ENCODE assay signal across 8 cellular contexts in genomic region chr16:15856901-15857778, GRCh38. TPM values are rescaled to one million over a fixed set of nuclear protein-coding genes. Genes with fewer than 3 reads are reported as not detected.
DNase-seq lines count a peak whose midpoint lies in the region; ATAC-seq and TF ChIP-seq lines count a peak whose summit lies in the region.

Gene MYH11, minus strand, starts transcription at chr16:15857028. Its CDS starts 18,776 bp downstream, at chr16:15838252.

- TF ChIP-seq POLR2A in uterus (IDR thresholded peaks at IDR 0.05): peak; percentile 44 to 81

- H3K4me3 Mint-ChIP-seq in activated T-cell treated with anti-CD3 and anti-CD28 coated beads, Interleukin-2, amount 50 U/mL, for 24 hours: peak within 1 kb of the TSS; percentile 13

- no peaks in the 10 kb centered on the region for H3K27me3 ChIP-seq in uterus

- no peaks in the 10 kb centered on the region for H3K36me3 Mint-ChIP-seq in activated T-cell treated with anti-CD3 and anti-CD28 coated beads, Interleukin-2, amount 50 U/mL, for 24 hours (ENCODE audit: low read depth)

- ATAC-seq in mucosa of descending colon: peak; percentile 40

- no peaks in the 10 kb centered on the region for H3K9me3 ChIP-seq in mucosa of descending colon
- H3K9me3 ChIP-seq in uterus: no peaks in the 10 kb centered on the region

- H3K4me1 Mint-ChIP-seq in activated T-cell treated with anti-CD3 and anti-CD28 coated beads, Interleukin-2, amount 50 U/mL, for 24 hours (ENCODE audit: low read depth): peaks cover 8% of the 10 kb centered on the region

- peaks cover 44% of the 10 kb centered on the region for H3K27me3 Mint-ChIP-seq in activated T-cell treated with anti-CD3 and anti-CD28 coated beads, Interleukin-2, amount 50 U/mL, for 24 hours

- TF ChIP-seq CTCF in choroid plexus epithelial cell (conservative IDR thresholded peaks at IDR 0.05; ENCODE audit: low read depth, low read length) (no peak), mucosa of descending colon (IDR thresholded peaks at IDR 0.05) (no peak), uterus (IDR thresholded peaks at IDR 0.05) (peak; percentile 29 to 48 (median 38))

- peak within 1 kb of the TSS; percentile 38 for H3K4me3 ChIP-seq in choroid plexus epithelial cell (ENCODE audit: low read depth, low read length)
- H3K4me3 ChIP-seq in mucosa of descending colon: no peak within 1 kb of the TSS
- H3K4me3 ChIP-seq in uterus: peak within 1 kb of the TSS; percentile 47 to 56

- H3K27ac Mint-ChIP-seq in activated T-cell treated with anti-CD3 and anti-CD28 coated beads, Interleukin-2, amount 50 U/mL, for 24 hours: no peak within 1 kb of the TSS

- intact Hi-C loops in mucosa of descending colon (cut with DNase I, micrococcal nuclease) (no loop called here), uterus (cut with DNase I; ENCODE audit: low total_unique reads) (no loop called here)

- H3K27ac ChIP-seq in uterus: peak within 1 kb of the TSS; percentile 88 to 92

- H3K36me3 ChIP-seq in mucosa of descending colon (ENCODE audit: low read depth): no peaks in the 10 kb centered on the region
- no peaks in the 10 kb centered on the region for H3K36me3 ChIP-seq in uterus

- H3K9me3 Mint-ChIP-seq in activated T-cell treated with anti-CD3 and anti-CD28 coated beads, Interleukin-2, amount 50 U/mL, for 24 hours: no peaks in the 10 kb centered on the region

- H3K4me1 ChIP-seq in mucosa of descending colon (ENCODE audit: low read depth) (peaks cover 3% of the 10 kb centered on the region), uterus (no peaks in the 10 kb centered on the region)

- DNase-seq in activated T-cell treated with anti-CD3 and anti-CD28 coated beads, Interleukin-2, amount 50 U/mL, for 24 hours: no peak
- no peak for DNase-seq in activated T-cell treated with anti-CD3 and anti-CD28 coated beads for 4 hours
- no peak for DNase-seq in choroid plexus epithelial cell (ENCODE audit: low read depth)
- DNase-seq in mucosa of descending colon: peak in 2 of 3 donors; percentile 12 to 48
- DNase-seq in uterus: peak; percentile 81
- DNase-seq in putamen (ENCODE audit: low spot score): no peak
- no peak for DNase-seq in foreskin melanocyte
- no peak for DNase-seq in stimulated activated CD4-positive, alpha-beta T cell treated with anti-CD3 and anti-CD28 coated beads, Interleukin-4, amount 100 ng/mL, for 4 hours

RNA-seq across cellular contexts. Expression of gene MYH11, which starts in this region (rescaled TPM):
- 1,000 to 10,000 TPM in 1 of 3 donors, 100 to 1,000 TPM in 1, 10 to 100 TPM in 1; 98.2 to 5,005 (median 282) TPM for total RNA-seq in mucosa of descending colon
- 1,000 to 10,000 TPM in 2 of 4 donors, 100 to 1,000 TPM in 2; 447 to 1,893 (median 822) TPM for total RNA-seq in uterus

Comparison
In these comparisons a context has a peak if more than half of its experiments do, and no peak if none do; other contexts are left out.
1. DNase-seq: peak in mucosa of descending colon (2 of 3) and uterus (2 of 2); none in activated T-cell treated with anti-CD3 and anti-CD28 coated beads, Interleukin-2, amount 50 U/mL, for 24 hours (single experiment), activated T-cell treated with anti-CD3 and anti-CD28 coated beads for 4 hours (single experiment), choroid plexus epithelial cell (single experiment), putamen (single experiment), foreskin melanocyte (single experiment) and stimulated activated CD4-positive, alpha-beta T cell treated with anti-CD3 and anti-CD28 coated beads, Interleukin-4, amount 100 ng/mL, for 4 hours (0 of 2).
2. CTCF ChIP-seq: peak in uterus (4 of 4); none in choroid plexus epithelial cell (single experiment) and mucosa of descending colon (single experiment).